In genomic region chr19:46351241-46352041, GRCh38 we compare ENCODE assay signal across 8 cellular contexts. TPM values are rescaled to one million over a fixed set of nuclear protein-coding genes. Genes with fewer than 3 reads are reported as not detected.
DNase-seq lines count a peak whose midpoint lies in the region; ATAC-seq and TF ChIP-seq lines count a peak whose summit lies in the region.

No MANE protein-coding gene starts in this region.

- H3K9me3 ChIP-seq in BLaER1 (no peaks in the 10 kb centered on the region), heart left ventricle (no peaks in the 10 kb centered on the region), stomach (no peaks in the 10 kb centered on the region)

- intact Hi-C loops in heart left ventricle (cut with DNase I) = loop anchor here in 1 of 10 donors (10.0 kb wide), 1 partner anchor 67 kb away; no protein-coding TSS in a partner anchor
- intact Hi-C loops in stomach (cut with DNase I; ENCODE audit: low total_unique reads) = no loop called here

- DNase-seq in HPDE6-E6E7 (ENCODE audit: extremely low spot score) (peak; percentile 34), heart left ventricle (peak in 3 of 5 donors; percentile 30 to 67 (median 55)), stomach (peak; percentile 81)
- peak; percentile 32 to 50 for DNase-seq in activated T-cell treated with anti-CD3 and anti-CD28 coated beads, Interleukin-2, amount 50 U/mL, for 48 hours
- no peak for DNase-seq in effector CD8-positive, alpha-beta T cell (lab: John Stamatoyannopoulos, UW)

- peak overlapping the region; percentile 92 for H3K4me2 ChIP-seq in BLaER1

- H3K36me3 ChIP-seq in BLaER1 (peaks cover 60% of the 10 kb centered on the region), heart left ventricle (peaks cover 0 to 31% (median 23%) of the 10 kb centered on the region in 9 donors), stomach (peaks cover 28 to 38% (median 36%) of the 10 kb centered on the region in 4 donors)

- peaks cover 67% of the 10 kb centered on the region for H4K20me1 ChIP-seq in BLaER1

- H3K27me3 ChIP-seq in BLaER1 = no peaks in the 10 kb centered on the region
- no peaks in the 10 kb centered on the region for H3K27me3 ChIP-seq in heart left ventricle
- no peaks in the 10 kb centered on the region for H3K27me3 ChIP-seq in stomach

- H3K9ac ChIP-seq in BLaER1 = peak overlapping the region; percentile 76

- peak overlapping the region; percentile 57 for H3K4me3 ChIP-seq in BLaER1
- peak overlapping the region in 4 of 12 donors; percentile 0 to 25 (median 12) for H3K4me3 ChIP-seq in heart left ventricle
- H3K4me3 ChIP-seq in stomach = peak overlapping the region in 2 of 4 donors; percentile 8 to 19

- TF ChIP-seq EP300 in stomach (IDR thresholded peaks at IDR 0.05) = no peak

- TF ChIP-seq POLR2A in heart left ventricle (IDR thresholded peaks at IDR 0.05) = no peak
- no peak for TF ChIP-seq POLR2A in stomach (IDR thresholded peaks at IDR 0.05)

- peak overlapping the region; percentile 86 for H3K27ac ChIP-seq in BLaER1
- H3K27ac ChIP-seq in heart left ventricle = peak overlapping the region in 11 of 12 donors; percentile 52 to 87 (median 79)
- peak overlapping the region in 4 of 5 donors; percentile 65 to 85 (median 79) for H3K27ac ChIP-seq in stomach

- ATAC-seq in heart left ventricle = no peak
- ATAC-seq in HG02981 (IDR thresholded peaks at IDR 0.05; ENCODE audit: unreplicated experiment) = no peak
- ATAC-seq in HG03095 (IDR thresholded peaks at IDR 0.05; ENCODE audit: unreplicated experiment) = no peak

- TF ChIP-seq CTCF in heart left ventricle (IDR thresholded peaks at IDR 0.05) = no peak
- TF ChIP-seq CTCF in stomach (IDR thresholded peaks at IDR 0.05) = no peak

- H3K4me1 ChIP-seq in BLaER1 (peaks cover 58% of the 10 kb centered on the region), heart left ventricle (peaks cover 7 to 91% (median 59%) of the 10 kb centered on the region in 12 donors), stomach (peaks cover 44 to 83% (median 80%) of the 10 kb centered on the region in 4 donors)

- 19 to 29% (median 25%) methylated on average over 17 to 18 of the region's 18 CpGs for WGBS in heart left ventricle, 4 donors
- 25 to 36% (median 30%) methylated on average over 16 to 18 of the region's 18 CpGs for WGBS in stomach, 5 donors

RNA-seq across cellular contexts. Expression of gene PPP5C, which starts 4.6 kb away (rescaled TPM):
- total RNA-seq in heart left ventricle = 100 to 1,000 TPM in 1 of 9 donors, 10 to 100 TPM in 8; 69.9 to 115 (median 77.1) TPM
- polyA plus RNA-seq in heart left ventricle = 100 to 1,000 TPM in 1 of 2 donors, 10 to 100 TPM in 1; 64.9 to 107 TPM
- total RNA-seq in stomach = 100 to 1,000 TPM in 1 of 5 donors, 10 to 100 TPM in 4; 54.5 to 124 (median 82.0) TPM
- 10 to 100 TPM; 29.6 to 39.3 (median 35.4) TPM for polyA plus RNA-seq in stomach

RNA-seq across cellular contexts. Expression of gene HIF3A, which starts 54.6 kb away (rescaled TPM):
- 100 to 1,000 TPM in 2 of 9 donors, 10 to 100 TPM in 7; 32.8 to 117 (median 53.3) TPM for total RNA-seq in heart left ventricle
- polyA plus RNA-seq in heart left ventricle = 100 to 1,000 TPM in 1 of 2 donors, 10 to 100 TPM in 1; 80.9 to 114 TPM
- 100 to 1,000 TPM in 4 of 5 donors, 10 to 100 TPM in 1; 83.2 to 235 (median 144) TPM for total RNA-seq in stomach
- 10 to 100 TPM; 17.6 to 22.0 (median 20.5) TPM for polyA plus RNA-seq in stomach
